Comparison of ENCODE assay signal across 22 cellular contexts in genomic region chr9:95529910-95530309, GRCh38. TPM values are rescaled to one million over a fixed set of nuclear protein-coding genes. Genes with fewer than 3 reads are reported as not detected.
DNase-seq lines count a peak whose midpoint lies in the region; ATAC-seq, FAIRE-seq and TF ChIP-seq lines count a peak whose summit lies in the region.
"Had no signal": no experiment of that assay in that cellular context is flagged by ENCODE, and none has a peak within 500 bp of the region (broad histone marks: within the 10 kb centered on the region; RNA-seq: fewer than 3 reads in every experiment).

No MANE protein-coding gene starts in this region.

- in situ Hi-C loops in G401 (cut with HindIII; ENCODE audit: low sequenced_read_pairs): no loop called here

- 48 to 54% methylated on average over 1 of the region's 1 CpG for WGBS in pancreas, 2 donors

- no peaks in the 10 kb centered on the region for H3K27me3 ChIP-seq in pancreas
- H3K27me3 ChIP-seq: BLaER1 treated with 17β-estradiol and CSF1 and Interleukin-3, amounts not matched to agents 10 nM and 100 nM had no signal

- H3K4me1 Mint-ChIP-seq in activated naive CD8-positive, alpha-beta T cell treated with anti-CD3 and anti-CD28 coated beads, Interleukin-2, amount 50 U/mL, for 24 hours: no peaks in the 10 kb centered on the region
- H3K4me1 Mint-ChIP-seq: B cell had no signal

- DNase-seq in pancreas: no peak
- no peak for DNase-seq in activated naive CD8-positive, alpha-beta T cell treated with anti-CD3 and anti-CD28 coated beads, Interleukin-2, amount 50 U/mL, for 24 hours
- DNase-seq in G401 (ENCODE audit: low spot score): no peak
- DNase-seq: AML-193; Caco-2; Calu3; CD4-positive, alpha-beta T cell; CD8-positive, alpha-beta T cell; DMS79 treated with DMSO at 0.1 percent for 48 hours; GF-D8 had no signal

- H3K4me1 ChIP-seq in pancreas: no peaks in the 10 kb centered on the region
- H3K4me1 ChIP-seq: A549; BLaER1 treated with 17β-estradiol and CSF1 and Interleukin-3, amounts not matched to agents 10 nM and 100 nM; Caco-2 had no signal

- H3K36me3 ChIP-seq in pancreas: no peaks in the 10 kb centered on the region
- H3K36me3 ChIP-seq: BLaER1 treated with 17β-estradiol and CSF1 and Interleukin-3, amounts not matched to agents 10 nM and 100 nM had no signal

- no peak overlapping the region for H3K4me3 ChIP-seq in pancreas
- H3K4me3 ChIP-seq: A549; BLaER1 treated with 17β-estradiol and CSF1 and Interleukin-3, amounts not matched to agents 10 nM and 100 nM had no signal

- no peak overlapping the region for H3K27ac ChIP-seq in pancreas
- H3K27ac ChIP-seq: 22Rv1; A549; BLaER1 treated with 17β-estradiol and CSF1 and Interleukin-3, amounts not matched to agents 10 nM and 100 nM; C4-2B had no signal

- no peaks in the 10 kb centered on the region for H3K36me3 Mint-ChIP-seq in activated naive CD8-positive, alpha-beta T cell treated with anti-CD3 and anti-CD28 coated beads, Interleukin-2, amount 50 U/mL, for 24 hours (ENCODE audit: low read depth)
- H3K36me3 Mint-ChIP-seq: CD8-positive, alpha-beta T cell had no signal

- H3K27ac Mint-ChIP-seq in activated naive CD8-positive, alpha-beta T cell treated with anti-CD3 and anti-CD28 coated beads, Interleukin-2, amount 50 U/mL, for 24 hours: no peak overlapping the region
- H3K27ac Mint-ChIP-seq: B cell; CD4-positive, alpha-beta T cell; CD8-positive, alpha-beta T cell had no signal

- no peak overlapping the region for H3K4me3 Mint-ChIP-seq in activated naive CD8-positive, alpha-beta T cell treated with anti-CD3 and anti-CD28 coated beads, Interleukin-2, amount 50 U/mL, for 24 hours
- H3K4me3 Mint-ChIP-seq: B cell; CD4-positive, alpha-beta T cell; CD8-positive, alpha-beta T cell had no signal

- no peaks in the 10 kb centered on the region for H3K9me3 ChIP-seq in pancreas
- H3K9me3 ChIP-seq: A549, Caco-2 had no signal

- ATAC-seq in pancreas (no peak), HG03196 (IDR thresholded peaks at IDR 0.05; ENCODE audit: unreplicated experiment) (no peak)
- ATAC-seq in activated naive CD8-positive, alpha-beta T cell treated with anti-CD3 and anti-CD28 coated beads, Interleukin-2, amount 50 U/mL, for 24 hours: no peak
- ATAC-seq: A549; CD8-positive, alpha-beta T cell had no signal

- intact Hi-C loops in pancreas (cut with DNase I): no loop called here

- H3K9me3 Mint-ChIP-seq in activated naive CD8-positive, alpha-beta T cell treated with anti-CD3 and anti-CD28 coated beads, Interleukin-2, amount 50 U/mL, for 24 hours: no peaks in the 10 kb centered on the region
- H3K9me3 Mint-ChIP-seq: CD4-positive, alpha-beta T cell; CD8-positive, alpha-beta T cell had no signal

- FAIRE-seq in G401.6 (lab: Jason Lieb, UNC) (peak; percentile 56), endometrium (lab: Jason Lieb, UNC) (peak; percentile 67), islet of Langerhans (lab: Jason Lieb, UNC) (peak; percentile 65), pancreas (lab: Jason Lieb, UNC) (peak; percentile 57)
- FAIRE-seq: A549, D721Med, GM12891, GM19239 had no signal

- H3K27me3 Mint-ChIP-seq in activated naive CD8-positive, alpha-beta T cell treated with anti-CD3 and anti-CD28 coated beads, Interleukin-2, amount 50 U/mL, for 24 hours: peaks cover 26% of the 10 kb centered on the region

- no peak for TF ChIP-seq CTCF in pancreas (IDR thresholded peaks at IDR 0.05)

RNA-seq across cellular contexts. Expression of gene PTCH1, which starts 13.1 kb away (rescaled TPM):
- 10 to 100 TPM; 11.6 to 22.6 (median 16.5) TPM for total RNA-seq in pancreas
- polyA plus RNA-seq in pancreas: 1 to 10 TPM; 5.4 to 7.2 TPM
- total RNA-seq in G401 (2014; rRNA removed; shearing (Covaris generic)): 6.7 and 7.0 TPM in 2 replicates
